11 cellular contexts compared by ENCODE assay signal in genomic region chr2:205190528-205190927, GRCh38.
"Had no signal": no experiment of that assay in that cellular context is flagged by ENCODE, and none has a peak within 500 bp of the region (broad histone marks: within the 10 kb centered on the region; RNA-seq: fewer than 3 reads in every experiment).

No MANE protein-coding gene starts in this region.

- H3K4me3 ChIP-seq: GM23248, GM23338, HAP-1 had no signal

- FAIRE-seq: H1, H54 had no signal

- ATAC-seq: GM23338, HCT116 had no signal

- H3K4me1 ChIP-seq: HAP-1 had no signal

- DNase-seq: GM23248, GOT3, H7, H9, HCEC 1CT, HFFc6 had no signal

- H3K27ac ChIP-seq: GM23248 had no signal

- H3K27ac Mint-ChIP-seq: GM23338, H9, HFFc6 had no signal

- H3K4me3 Mint-ChIP-seq: GM23338, H9, HFFc6 had no signal

- H2AFZ ChIP-seq: GM23248, GM23338 had no signal

- H3K9me3 ChIP-seq: HAP-1 had no signal

- H3K9me3 Mint-ChIP-seq: GM23338, H9, HFFc6 had no signal

- H3K4me2 ChIP-seq: GM23338 had no signal

- H3K9ac ChIP-seq: GM23248 had no signal

- H3K36me3 ChIP-seq: HAP-1 had no signal
